26 cellular contexts compared by ENCODE assay signal in the genomic region with DNA sequence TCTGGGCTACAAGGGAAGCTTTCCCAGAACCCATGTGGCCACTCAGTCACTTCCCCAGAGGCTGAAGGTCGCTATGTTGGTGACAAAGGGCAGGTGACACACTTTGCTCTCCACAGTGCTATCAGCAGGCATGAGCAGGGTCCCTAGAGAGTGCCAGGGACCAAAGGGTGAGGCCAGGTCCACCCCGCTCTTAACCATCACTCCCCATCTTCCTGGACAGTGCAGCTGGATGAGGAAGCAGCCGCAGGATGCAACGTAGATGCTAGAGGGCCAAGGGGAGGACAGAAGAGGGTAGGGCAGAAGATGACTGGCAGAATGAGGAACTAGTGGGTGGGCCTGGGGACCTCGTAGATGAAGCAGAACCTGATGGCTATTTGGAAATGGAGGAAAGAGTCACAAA. TPM values are rescaled to one million over a fixed set of nuclear protein-coding genes. Genes with fewer than 3 reads are reported as not detected.
A peak's percentile ranks its signal among the peaks of the same experiment; 100 is the strongest.
DNase-seq lines count a peak whose midpoint lies in the region; ATAC-seq, FAIRE-seq and TF ChIP-seq lines count a peak whose summit lies in the region.
"Had no signal": no experiment of that assay in that cellular context is flagged by ENCODE, and none has a peak within 500 bp of the region (broad histone marks: within the 10 kb centered on the region; RNA-seq: fewer than 3 reads in every experiment).

No MANE protein-coding gene starts in this region.

- intact Hi-C loops in CD14-positive monocyte (cut with micrococcal nuclease): no loop called here
- intact Hi-C loops in naive thymus-derived CD4-positive, alpha-beta T cell (cut with micrococcal nuclease): no loop called here

- H3K4me1 Mint-ChIP-seq in CD14-positive monocyte: peaks cover 12% of the 10 kb centered on the region
- peaks cover 0 to 3% (median 0%) of the 10 kb centered on the region in 7 donors for H3K4me1 Mint-ChIP-seq in naive thymus-derived CD4-positive, alpha-beta T cell
- H3K4me1 Mint-ChIP-seq in activated T-cell treated with anti-CD3 and anti-CD28 coated beads, Interleukin-2, amount 50 U/mL, for 24 hours (ENCODE audit: low read depth): no peaks in the 10 kb centered on the region

- H3K4me3 ChIP-seq in naive thymus-derived CD4-positive, alpha-beta T cell (ENCODE audit: low read length): no peak overlapping the region
- H3K4me3 ChIP-seq: SK-N-MC had no signal

- H3K36me3 Mint-ChIP-seq in CD14-positive monocyte: peaks cover 0 to 4% of the 10 kb centered on the region in 2 donors
- H3K36me3 Mint-ChIP-seq in naive thymus-derived CD4-positive, alpha-beta T cell: peaks cover 0 to 4% (median 1%) of the 10 kb centered on the region in 5 donors
- no peaks in the 10 kb centered on the region for H3K36me3 Mint-ChIP-seq in activated T-cell treated with anti-CD3 and anti-CD28 coated beads, Interleukin-2, amount 50 U/mL, for 24 hours (ENCODE audit: low read depth)

- peak; percentile 71 for DNase-seq in CD14-positive monocyte (ENCODE audit: low spot score)
- DNase-seq in MV-4-11 (lab: John Stamatoyannopoulos, UW): peak; percentile 20
- DNase-seq in UCSD-AML1 (lab: John Stamatoyannopoulos, UW; ENCODE audit: unreplicated experiment): peak; percentile 33
- DNase-seq in naive thymus-derived CD4-positive, alpha-beta T cell: no peak
- no peak for DNase-seq in activated T-cell treated with anti-CD3 and anti-CD28 coated beads, Interleukin-2, amount 50 U/mL, for 24 hours
- no peak for DNase-seq in D721Med (ENCODE audit: insufficient read length, low spot score)
- no peak for DNase-seq in DMS153 treated with DMSO at 0.1 percent for 48 hours (lab: John Stamatoyannopoulos, UW; ENCODE audit: unreplicated experiment)
- DNase-seq: AML-193, C1 segment of cervical spinal cord, DMS79 treated with DMSO at 0.1 percent for 48 hours, H7, KG1, NCI-H1436, NCI-H187 treated with DMSO at 0.1 percent for 48 hours, NCI-H2107, NCI-H446 treated with DMSO at 0.1 percent for 48 hours, NCI-H526 treated with DMSO at 0.1 percent for 48 hours, OCI-M1, Right ventricle myocardium superior, T-helper 1 cell had no signal

- ATAC-seq in naive thymus-derived CD4-positive, alpha-beta T cell: peak; percentile 65
- ATAC-seq in GM19467 (IDR thresholded peaks at IDR 0.05; ENCODE audit: unreplicated experiment): no peak
- ATAC-seq: HepG2 had no signal

- peaks cover 0 to 6% of the 10 kb centered on the region in 2 donors for H3K27me3 ChIP-seq in naive thymus-derived CD4-positive, alpha-beta T cell (ENCODE audit: control insufficient read depth in 2 of 2, insufficient read depth in 2 of 2, low read length in 2 of 2)

- TF ChIP-seq CTCF in CD14-positive monocyte (IDR thresholded peaks at IDR 0.05): no peak
- TF ChIP-seq CTCF in D721Med (IDR thresholded peaks at IDR 0.05; ENCODE audit: insufficient read depth, missing control alignments): no peak

- no peak overlapping the region for H3K27ac ChIP-seq in naive thymus-derived CD4-positive, alpha-beta T cell (ENCODE audit: low read depth, low read length)
- H3K27ac ChIP-seq: SK-N-MC had no signal

- no peaks in the 10 kb centered on the region for H3K36me3 ChIP-seq in naive thymus-derived CD4-positive, alpha-beta T cell (ENCODE audit: control insufficient read depth in 2 of 3, insufficient read depth in 3 of 3, low read length in 3 of 3)

- H3K27ac Mint-ChIP-seq in CD14-positive monocyte: peak overlapping the region in 5 of 7 donors; percentile 6 to 67 (median 40)
- H3K27ac Mint-ChIP-seq in naive thymus-derived CD4-positive, alpha-beta T cell: no peak overlapping the region
- H3K27ac Mint-ChIP-seq in activated T-cell treated with anti-CD3 and anti-CD28 coated beads, Interleukin-2, amount 50 U/mL, for 24 hours: no peak overlapping the region

- H3K9me3 Mint-ChIP-seq in CD14-positive monocyte: peaks cover 5 to 18% (median 11%) of the 10 kb centered on the region in 7 donors
- peaks cover 0 to 23% (median 14%) of the 10 kb centered on the region in 11 donors for H3K9me3 Mint-ChIP-seq in naive thymus-derived CD4-positive, alpha-beta T cell
- peaks cover 17% of the 10 kb centered on the region for H3K9me3 Mint-ChIP-seq in activated T-cell treated with anti-CD3 and anti-CD28 coated beads, Interleukin-2, amount 50 U/mL, for 24 hours

- H3K27me3 Mint-ChIP-seq in CD14-positive monocyte (ENCODE audit: low read depth in 3 of 3): peaks cover 1 to 6% (median 2%) of the 10 kb centered on the region in 3 donors
- peaks cover 5 to 60% (median 22%) of the 10 kb centered on the region in 5 donors for H3K27me3 Mint-ChIP-seq in naive thymus-derived CD4-positive, alpha-beta T cell
- H3K27me3 Mint-ChIP-seq in activated T-cell treated with anti-CD3 and anti-CD28 coated beads, Interleukin-2, amount 50 U/mL, for 24 hours: peaks cover 36% of the 10 kb centered on the region

- POLR2A ChIA-PET in naive thymus-derived CD4-positive, alpha-beta T cell (lab: Charles Lee): no interaction called here

- no peaks in the 10 kb centered on the region for H3K9me3 ChIP-seq in naive thymus-derived CD4-positive, alpha-beta T cell (ENCODE audit: control insufficient read depth in 2 of 3, low read length in 3 of 3)

- no peak overlapping the region for H3K4me3 Mint-ChIP-seq in CD14-positive monocyte
- no peak overlapping the region for H3K4me3 Mint-ChIP-seq in naive thymus-derived CD4-positive, alpha-beta T cell
- no peak overlapping the region for H3K4me3 Mint-ChIP-seq in activated T-cell treated with anti-CD3 and anti-CD28 coated beads, Interleukin-2, amount 50 U/mL, for 24 hours

- CTCF ChIA-PET in naive thymus-derived CD4-positive, alpha-beta T cell (lab: Charles Lee): no interaction called here

- no peaks in the 10 kb centered on the region for H3K4me1 ChIP-seq in naive thymus-derived CD4-positive, alpha-beta T cell (ENCODE audit: control insufficient read depth in 2 of 2, insufficient read depth in 2 of 2, low read length in 2 of 2)

- FAIRE-seq in D721Med (lab: Jason Lieb, UNC): no peak
- FAIRE-seq: HepG2 had no signal

RNA-seq across cellular contexts. Expression of a gene that starts 13.6 kb away (rescaled TPM):
- not detected for polyA plus RNA-seq in CD14-positive monocyte
- under 1 TPM in 1 of 5 experiments, not detected in 4; 0.78 TPM for total RNA-seq in naive thymus-derived CD4-positive, alpha-beta T cell
- polyA plus RNA-seq in naive thymus-derived CD4-positive, alpha-beta T cell: not detected
- total RNA-seq: A172, H7, HepG2 had no signal
- polyA plus RNA-seq: AG04450, HepG2 had no signal

RNA-seq across cellular contexts. Expression of a gene that starts 19.4 kb away (rescaled TPM):
- polyA plus RNA-seq in CD14-positive monocyte: not detected
- not detected for total RNA-seq in naive thymus-derived CD4-positive, alpha-beta T cell
- polyA plus RNA-seq in naive thymus-derived CD4-positive, alpha-beta T cell: not detected
- total RNA-seq: A172, HT-29, Right ventricle myocardium superior had no signal
- polyA plus RNA-seq: HepG2 had no signal

Comparison
In these comparisons a context has a peak if more than half of its experiments do, and no peak if none do; other contexts are left out.
1. DNase-seq: peak in CD14-positive monocyte (single experiment), MV-4-11 (single experiment) and UCSD-AML1 (single experiment); none in naive thymus-derived CD4-positive, alpha-beta T cell (0 of 9), activated T-cell treated with anti-CD3 and anti-CD28 coated beads, Interleukin-2, amount 50 U/mL, for 24 hours (single experiment), D721Med (single experiment) and DMS153 treated with DMSO at 0.1 percent for 48 hours (single experiment).
2. H3K27ac Mint-ChIP-seq: peak in CD14-positive monocyte (5 of 7); none in naive thymus-derived CD4-positive, alpha-beta T cell (0 of 9) and activated T-cell treated with anti-CD3 and anti-CD28 coated beads, Interleukin-2, amount 50 U/mL, for 24 hours (single experiment).